18 cellular contexts compared by ENCODE assay signal in genomic region chr7:45295222-45295621, GRCh38.
"Had no signal": no experiment of that assay in that cellular context is flagged by ENCODE, and none has a peak within 500 bp of the region (broad histone marks: within the 10 kb centered on the region; RNA-seq: fewer than 3 reads in every experiment).

No MANE protein-coding gene starts in this region.

- H3K27me3 ChIP-seq: tibial nerve, uterus had no signal

- H3K4me3 Mint-ChIP-seq: activated CD4-positive, alpha-beta T cell treated with anti-CD3 and anti-CD28 coated beads, Interleukin-2, amount 10 ng/mL, durations not matched to agents 24 days and 14 days; activated CD8-positive, alpha-beta T cell treated with anti-CD3 and anti-CD28 coated beads, Interleukin-2, amount 10 ng/mL, durations not matched to agents 7 days and 5 days; activated naive CD4-positive, alpha-beta T cell treated with anti-CD3 and anti-CD28 coated beads for 36 hours; activated naive CD8-positive, alpha-beta T cell treated with anti-CD3 and anti-CD28 coated beads, Interleukin-2, amount 50 U/mL, for 24 hours; activated T-cell treated with anti-CD3 and anti-CD28 coated beads, Interleukin-2, amount 50 U/mL, for 4 hours; naive B cell; neural progenitor cell; stimulated activated naive CD8-positive, alpha-beta T cell treated with anti-CD3 and anti-CD28 coated beads, Interleukin-15, Interleukin-2, amounts not matched to agents 100 ng/mL and 50 ng/mL, for 24 hours had no signal

- H3K36me3 Mint-ChIP-seq: naive B cell, neural progenitor cell had no signal

- H3K4me1 ChIP-seq: neural progenitor cell, tibial nerve, uterus had no signal

- H3K9me3 ChIP-seq: mucosa of descending colon, uterus had no signal

- H3K4me1 Mint-ChIP-seq: activated CD4-positive, alpha-beta T cell treated with anti-CD3 and anti-CD28 coated beads, Interleukin-2, amount 10 ng/mL, durations not matched to agents 24 days and 14 days; activated naive CD8-positive, alpha-beta T cell treated with anti-CD3 and anti-CD28 coated beads, Interleukin-2, amount 50 U/mL, for 24 hours; naive B cell had no signal

- H3K27ac Mint-ChIP-seq: activated CD4-positive, alpha-beta T cell treated with anti-CD3 and anti-CD28 coated beads, Interleukin-2, amount 10 ng/mL, durations not matched to agents 24 days and 14 days; activated CD8-positive, alpha-beta T cell treated with anti-CD3 and anti-CD28 coated beads, Interleukin-2, amount 10 ng/mL, durations not matched to agents 7 days and 5 days; activated naive CD4-positive, alpha-beta T cell treated with anti-CD3 and anti-CD28 coated beads for 36 hours; activated naive CD8-positive, alpha-beta T cell treated with anti-CD3 and anti-CD28 coated beads, Interleukin-2, amount 50 U/mL, for 24 hours; naive B cell; neural progenitor cell; progenitor cell of endocrine pancreas; stimulated activated naive CD8-positive, alpha-beta T cell treated with anti-CD3 and anti-CD28 coated beads, Interleukin-15, Interleukin-2, amounts not matched to agents 100 ng/mL and 50 ng/mL, for 24 hours had no signal

- H3K27ac ChIP-seq: neural progenitor cell, skin epidermis, tibial nerve, uterus had no signal

- DNase-seq: activated CD4-positive, alpha-beta T cell treated with anti-CD3 and anti-CD28 coated beads, Interleukin-2, amount 10 ng/mL, durations not matched to agents 24 days and 14 days; activated CD8-positive, alpha-beta memory T cell treated with anti-CD3 and anti-CD28 coated beads, Interleukin-2, amount 50 U/mL, for 4 hours; activated CD8-positive, alpha-beta T cell treated with anti-CD3 and anti-CD28 coated beads, Interleukin-2, amount 10 ng/mL, durations not matched to agents 7 days and 5 days; activated naive CD4-positive, alpha-beta T cell treated with anti-CD3 and anti-CD28 coated beads for 36 hours; activated naive CD8-positive, alpha-beta T cell treated with anti-CD3 and anti-CD28 coated beads, Interleukin-2, amount 50 U/mL, for 24 hours; activated T-cell treated with anti-CD3 and anti-CD28 coated beads, Interleukin-2, amount 50 U/mL, for 4 hours; anterior cingulate cortex; effector CD4-positive, alpha-beta T cell; mesenchymal stem cell; mucosa of descending colon; naive B cell; T-helper 9 cell; uterus had no signal

- ATAC-seq: activated CD8-positive, alpha-beta T cell treated with anti-CD3 and anti-CD28 coated beads, Interleukin-2, amount 10 ng/mL, durations not matched to agents 7 days and 5 days; activated naive CD8-positive, alpha-beta T cell treated with anti-CD3 and anti-CD28 coated beads, Interleukin-2, amount 50 U/mL, for 24 hours; activated T-cell treated with anti-CD3 and anti-CD28 coated beads, Interleukin-2, amount 50 U/mL, for 4 hours; mucosa of descending colon had no signal

- H3K4me3 ChIP-seq: mucosa of descending colon, neural progenitor cell, skin epidermis, tibial nerve, uterus had no signal

- H3K36me3 ChIP-seq: neural progenitor cell, tibial nerve, uterus had no signal

- H3K9me3 Mint-ChIP-seq: activated CD4-positive, alpha-beta T cell treated with anti-CD3 and anti-CD28 coated beads, Interleukin-2, amount 10 ng/mL, durations not matched to agents 24 days and 14 days; activated naive CD4-positive, alpha-beta T cell treated with anti-CD3 and anti-CD28 coated beads for 36 hours; activated T-cell treated with anti-CD3 and anti-CD28 coated beads, Interleukin-2, amount 50 U/mL, for 4 hours; stimulated activated naive CD8-positive, alpha-beta T cell treated with anti-CD3 and anti-CD28 coated beads, Interleukin-15, Interleukin-2, amounts not matched to agents 100 ng/mL and 50 ng/mL, for 24 hours had no signal
